In the genomic region with DNA sequence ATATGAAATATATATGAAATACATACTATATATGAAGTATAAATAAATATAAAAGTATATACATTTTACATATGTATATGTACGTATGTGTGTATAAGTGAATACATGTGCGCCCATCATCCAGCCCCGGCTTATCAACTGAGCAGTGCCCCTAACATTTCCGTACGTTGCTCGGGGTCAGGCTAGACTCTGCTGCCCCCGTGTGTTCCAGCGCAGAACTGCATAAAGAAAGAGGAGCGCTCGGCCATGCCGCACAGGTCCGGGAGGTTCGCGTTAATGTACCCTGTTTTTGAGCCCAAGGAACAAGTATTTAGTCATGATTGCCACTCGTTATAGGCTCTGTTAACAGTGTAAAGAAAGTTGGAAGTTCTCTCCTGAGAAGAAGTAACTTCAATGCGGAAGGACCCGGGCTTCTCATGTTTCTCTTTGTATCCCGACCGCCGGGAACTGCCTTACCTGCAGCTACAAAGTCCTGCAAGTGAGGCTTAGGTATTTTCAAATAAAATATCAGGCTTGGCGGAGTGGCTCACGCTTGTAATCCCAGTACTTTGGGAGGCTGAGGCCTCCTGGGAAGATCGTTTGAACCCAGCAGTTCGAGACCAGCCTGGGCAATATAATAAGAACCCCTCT, we compare ENCODE assay signal across 1 cellular context.
A peak's percentile ranks its signal among the peaks of the same experiment; 100 is the strongest.
TF ChIP-seq lines count a peak whose summit lies in the region.

No MANE protein-coding gene starts in this region.

TF ChIP-seq in HepG2, 621 proteins besides CTCF, POLR2A, EP300 and RAD21 (continued from another document and continues in another):
- TF ChIP-seq, protein P1, sequence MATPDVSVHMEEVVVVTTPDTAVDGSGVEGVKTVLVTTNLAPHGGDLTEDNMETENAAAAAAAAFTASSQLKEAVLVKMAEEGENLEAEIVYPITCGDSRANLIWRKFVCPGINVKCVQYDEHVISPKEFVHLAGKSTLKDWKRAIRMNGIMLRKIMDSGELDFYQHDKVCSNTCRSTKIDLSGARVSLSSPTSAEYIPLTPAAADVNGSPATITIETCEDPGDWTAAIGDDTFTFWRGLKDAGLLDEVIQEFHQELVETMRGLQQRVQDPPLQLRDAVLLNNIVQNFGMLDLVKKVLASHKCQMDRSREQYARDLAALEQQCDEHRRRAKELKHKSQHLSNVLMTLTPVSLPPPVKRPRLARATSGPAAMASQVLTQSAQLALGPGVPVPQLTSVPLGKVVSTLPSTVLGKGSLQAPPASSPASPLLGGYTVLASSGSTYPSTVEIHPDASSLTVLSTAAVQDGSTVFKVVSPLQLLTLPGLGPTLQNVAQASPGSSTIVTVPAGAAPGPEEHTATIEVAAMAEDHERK (CRISPR knock-in tag; IDR thresholded peaks at IDR 0.05; ENCODE audit: low read depth) = no peak
- no peak; the same call in 1 of the 2 replicates for TF ChIP-seq CBX2 (IDR thresholded peaks at IDR 0.05; ENCODE audit: low read depth, low read length)
- no peak for TF ChIP-seq CBX2 (CRISPR knock-in tag; IDR thresholded peaks at IDR 0.05; ENCODE audit: low read depth)
- TF ChIP-seq ZNF7 (CRISPR knock-in tag; IDR thresholded peaks at IDR 0.05) = no peak
- TF ChIP-seq ZMAT5 (CRISPR knock-in tag; IDR thresholded peaks at IDR 0.05; ENCODE audit: borderline replicate concordance, low read depth) = no peak
- TF ChIP-seq ZNF484 (CRISPR knock-in tag; IDR thresholded peaks at IDR 0.05; ENCODE audit: borderline replicate concordance, low read depth) = no peak
- peak; percentile 84 for TF ChIP-seq KDM2A (CRISPR knock-in tag; IDR thresholded peaks at IDR 0.05; ENCODE audit: borderline replicate concordance, low read depth)
- no peak for TF ChIP-seq ZNF101 (CRISPR knock-in tag; IDR thresholded peaks at IDR 0.05; ENCODE audit: borderline replicate concordance, low read depth)
- TF ChIP-seq MYC (CRISPR knock-in tag; IDR thresholded peaks at IDR 0.05; ENCODE audit: borderline replicate concordance) = 0 out of 2 replicates have a peak, but pooled peaks have one; percentile 21
- TF ChIP-seq ZNF382 (CRISPR knock-in tag; IDR thresholded peaks at IDR 0.05; ENCODE audit: borderline replicate concordance) = no peak
- TF ChIP-seq NR2F2 (IDR thresholded peaks at IDR 0.05; ENCODE audit: borderline replicate concordance, low read depth) = no peak
- TF ChIP-seq, protein P2, sequence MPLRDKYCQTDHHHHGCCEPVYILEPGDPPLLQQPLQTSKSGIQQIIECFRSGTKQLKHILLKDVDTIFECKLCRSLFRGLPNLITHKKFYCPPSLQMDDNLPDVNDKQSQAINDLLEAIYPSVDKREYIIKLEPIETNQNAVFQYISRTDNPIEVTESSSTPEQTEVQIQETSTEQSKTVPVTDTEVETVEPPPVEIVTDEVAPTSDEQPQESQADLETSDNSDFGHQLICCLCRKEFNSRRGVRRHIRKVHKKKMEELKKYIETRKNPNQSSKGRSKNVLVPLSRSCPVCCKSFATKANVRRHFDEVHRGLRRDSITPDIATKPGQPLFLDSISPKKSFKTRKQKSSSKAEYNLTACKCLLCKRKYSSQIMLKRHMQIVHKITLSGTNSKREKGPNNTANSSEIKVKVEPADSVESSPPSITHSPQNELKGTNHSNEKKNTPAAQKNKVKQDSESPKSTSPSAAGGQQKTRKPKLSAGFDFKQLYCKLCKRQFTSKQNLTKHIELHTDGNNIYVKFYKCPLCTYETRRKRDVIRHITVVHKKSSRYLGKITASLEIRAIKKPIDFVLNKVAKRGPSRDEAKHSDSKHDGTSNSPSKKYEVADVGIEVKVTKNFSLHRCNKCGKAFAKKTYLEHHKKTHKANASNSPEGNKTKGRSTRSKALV (CRISPR knock-in tag; IDR thresholded peaks at IDR 0.05) = 0 out of 2 replicates have a peak, but pooled peaks have one; percentile 63
- TF ChIP-seq RFX3 (CRISPR knock-in tag; IDR thresholded peaks at IDR 0.05) = no peak
- TF ChIP-seq ZNF10 (CRISPR knock-in tag; IDR thresholded peaks at IDR 0.05; ENCODE audit: borderline replicate concordance, low read depth) = no peak
- TF ChIP-seq PITX1 (CRISPR knock-in tag; IDR thresholded peaks at IDR 0.05) = no peak
- TF ChIP-seq NR2F6 (IDR thresholded peaks at IDR 0.05) = peak; percentile 17; the same call in 1 of the 2 replicates
- TF ChIP-seq NR2F6 (CRISPR knock-in tag; IDR thresholded peaks at IDR 0.05) = no peak
- 0 out of 2 replicates have a peak, but pooled peaks have one; percentile 23 for TF ChIP-seq ZNF12 (CRISPR knock-in tag; IDR thresholded peaks at IDR 0.05)
- no peak for TF ChIP-seq DMAP1 (CRISPR knock-in tag; IDR thresholded peaks at IDR 0.05)
- no peak for TF ChIP-seq RORA (CRISPR knock-in tag; IDR thresholded peaks at IDR 0.05)
- no peak for TF ChIP-seq ZBTB8A (CRISPR knock-in tag; IDR thresholded peaks at IDR 0.05; ENCODE audit: borderline replicate concordance, low read depth)
- TF ChIP-seq KLF12 (CRISPR knock-in tag; IDR thresholded peaks at IDR 0.05; ENCODE audit: borderline replicate concordance) = 0 out of 2 replicates have a peak, but pooled peaks have one; percentile 25
- no peak for TF ChIP-seq HNRNPLL (IDR thresholded peaks at IDR 0.05; ENCODE audit: low read depth, low read length, poor library complexity, severe bottlenecking)
- no peak for TF ChIP-seq GTF2F1 (IDR thresholded peaks at IDR 0.05; ENCODE audit: low read length)
- TF ChIP-seq ZNF432 (CRISPR knock-in tag; IDR thresholded peaks at IDR 0.05; ENCODE audit: borderline replicate concordance) = no peak
- no peak for TF ChIP-seq NAIF1 (CRISPR knock-in tag; IDR thresholded peaks at IDR 0.05; ENCODE audit: borderline replicate concordance)
- TF ChIP-seq ZNF33A (CRISPR knock-in tag; IDR thresholded peaks at IDR 0.05; ENCODE audit: borderline replicate concordance) = no peak
- no peak for TF ChIP-seq ZSCAN25 (CRISPR knock-in tag; IDR thresholded peaks at IDR 0.05)
- TF ChIP-seq MTF1 (CRISPR knock-in tag; IDR thresholded peaks at IDR 0.05) = no peak
- 0 out of 2 replicates have a peak, but pooled peaks have one; percentile 21 for TF ChIP-seq FOSL2 (CRISPR knock-in tag; IDR thresholded peaks at IDR 0.05)
- no peak for TF ChIP-seq RBM39 (IDR thresholded peaks at IDR 0.05; ENCODE audit: low read depth, low read length, poor library complexity, severe bottlenecking)
- TF ChIP-seq ZNF543 (CRISPR knock-in tag; IDR thresholded peaks at IDR 0.05) = no peak
- 0 out of 2 replicates have a peak, but pooled peaks have one; percentile 45 for TF ChIP-seq ZNF205 (CRISPR knock-in tag; IDR thresholded peaks at IDR 0.05)
- TF ChIP-seq, protein P3, sequence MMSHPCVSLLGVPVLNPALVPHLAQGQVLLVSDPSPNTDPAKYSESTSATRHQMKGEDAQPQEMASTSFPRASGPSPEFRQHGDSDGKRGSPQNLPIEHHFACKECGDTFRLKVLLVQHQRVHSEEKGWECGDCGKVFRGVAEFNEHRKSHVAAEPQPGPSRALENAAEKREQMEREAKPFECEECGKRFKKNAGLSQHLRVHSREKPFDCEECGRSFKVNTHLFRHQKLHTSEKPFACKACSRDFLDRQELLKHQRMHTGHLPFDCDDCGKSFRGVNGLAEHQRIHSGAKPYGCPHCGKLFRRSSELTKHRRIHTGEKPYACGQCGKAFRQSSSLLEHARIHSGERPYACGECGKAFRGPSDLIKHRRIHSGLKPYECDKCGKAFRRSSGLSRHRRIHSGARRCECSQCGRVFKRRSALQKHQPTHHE (CRISPR knock-in tag; IDR thresholded peaks at IDR 0.05; ENCODE audit: borderline replicate concordance) = no peak
- peak; percentile 89 for TF ChIP-seq XRCC5 (optimal IDR thresholded peaks at IDR 0.05; ENCODE audit: low read length)
- no peak for TF ChIP-seq USF2 (IDR thresholded peaks at IDR 0.05; ENCODE audit: low read depth, low read length)
- TF ChIP-seq USF2 (CRISPR knock-in tag; IDR thresholded peaks at IDR 0.05; ENCODE audit: borderline replicate concordance) = no peak
- 0 out of 2 replicates have a peak, but pooled peaks have one; percentile 41 for TF ChIP-seq CCDC6 (CRISPR knock-in tag; IDR thresholded peaks at IDR 0.05)
- no peak for TF ChIP-seq LCORL (IDR thresholded peaks at IDR 0.05)
- 0 out of 2 replicates have a peak, but pooled peaks have one; percentile 30 for TF ChIP-seq LCORL (CRISPR knock-in tag; IDR thresholded peaks at IDR 0.05)
- no peak for TF ChIP-seq YEATS2 (CRISPR knock-in tag; IDR thresholded peaks at IDR 0.05; ENCODE audit: borderline replicate concordance)
- TF ChIP-seq SP5 (CRISPR knock-in tag; IDR thresholded peaks at IDR 0.05; ENCODE audit: borderline replicate concordance, low read depth) = no peak
- no peak for TF ChIP-seq TBX3 (IDR thresholded peaks at IDR 0.05; ENCODE audit: borderline replicate concordance)
- TF ChIP-seq THAP11 (CRISPR knock-in tag; IDR thresholded peaks at IDR 0.05) = no peak
- no peak for TF ChIP-seq MAX (IDR thresholded peaks at IDR 0.05)
- no peak for TF ChIP-seq MAF1 (CRISPR knock-in tag; IDR thresholded peaks at IDR 0.05; ENCODE audit: borderline replicate concordance)
- TF ChIP-seq ZNF142 (CRISPR knock-in tag; IDR thresholded peaks at IDR 0.05) = peak; percentile 64; the same call in 1 of the 2 replicates
- TF ChIP-seq ZFP82 (CRISPR knock-in tag; IDR thresholded peaks at IDR 0.05; ENCODE audit: borderline replicate concordance) = no peak
- 0 out of 2 replicates have a peak, but pooled peaks have one; percentile 15 for TF ChIP-seq IRF2 (CRISPR knock-in tag; IDR thresholded peaks at IDR 0.05)
- TF ChIP-seq ZNF841 (CRISPR knock-in tag; IDR thresholded peaks at IDR 0.05; ENCODE audit: borderline replicate concordance) = no peak
- no peak for TF ChIP-seq NFKBIZ (CRISPR knock-in tag; IDR thresholded peaks at IDR 0.05)
- TF ChIP-seq ZSCAN30 (CRISPR knock-in tag; IDR thresholded peaks at IDR 0.05) = no peak
- 0 out of 4 replicates have a peak, but pooled peaks of 1 of the 2 experiments have one; percentile 33 for TF ChIP-seq NR2F1 (CRISPR knock-in tag; IDR thresholded peaks at IDR 0.05)
- TF ChIP-seq, protein P4, sequence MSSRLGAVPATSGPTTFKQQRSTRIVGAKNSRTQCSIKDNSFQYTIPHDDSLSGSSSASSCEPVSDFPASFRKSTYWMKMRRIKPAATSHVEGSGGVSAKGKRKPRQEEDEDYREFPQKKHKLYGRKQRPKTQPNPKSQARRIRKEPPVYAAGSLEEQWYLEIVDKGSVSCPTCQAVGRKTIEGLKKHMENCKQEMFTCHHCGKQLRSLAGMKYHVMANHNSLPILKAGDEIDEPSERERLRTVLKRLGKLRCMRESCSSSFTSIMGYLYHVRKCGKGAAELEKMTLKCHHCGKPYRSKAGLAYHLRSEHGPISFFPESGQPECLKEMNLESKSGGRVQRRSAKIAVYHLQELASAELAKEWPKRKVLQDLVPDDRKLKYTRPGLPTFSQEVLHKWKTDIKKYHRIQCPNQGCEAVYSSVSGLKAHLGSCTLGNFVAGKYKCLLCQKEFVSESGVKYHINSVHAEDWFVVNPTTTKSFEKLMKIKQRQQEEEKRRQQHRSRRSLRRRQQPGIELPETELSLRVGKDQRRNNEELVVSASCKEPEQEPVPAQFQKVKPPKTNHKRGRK (CRISPR knock-in tag; IDR thresholded peaks at IDR 0.05) = no peak
